ENCODE assay signal across 23 cellular contexts in the genomic region with DNA sequence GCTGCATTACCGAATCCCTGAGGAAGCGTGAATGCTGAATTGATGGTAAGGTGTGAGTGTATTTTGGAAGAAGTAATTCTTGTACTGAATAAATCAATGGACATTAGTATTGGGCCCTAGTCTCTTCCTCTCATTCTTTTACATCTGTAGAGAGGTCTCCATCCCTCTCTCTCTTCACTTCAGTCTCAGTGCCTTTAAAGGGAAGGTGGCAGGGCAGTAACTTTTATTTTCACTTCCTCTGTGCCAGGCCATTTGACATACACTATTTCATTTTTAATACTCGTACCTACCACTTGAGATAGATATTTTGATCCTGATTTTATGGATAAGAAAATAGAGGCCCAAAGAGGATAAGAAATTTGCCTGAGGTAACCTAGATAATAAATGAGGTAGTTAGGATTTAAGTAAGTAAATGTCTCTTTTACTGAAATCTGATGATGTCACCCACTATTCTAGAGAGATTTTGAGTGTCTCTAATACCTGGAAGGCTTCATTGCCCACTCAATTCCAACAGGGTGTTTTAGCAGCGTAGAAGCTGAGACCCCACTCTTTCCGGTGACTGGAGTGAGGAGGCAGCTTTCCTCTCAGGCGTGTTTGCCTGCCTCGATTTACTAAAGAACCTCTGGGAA.
"Had no signal": no experiment of that assay in that cellular context is flagged by ENCODE, and none has a peak within 500 bp of the region (broad histone marks: within the 10 kb centered on the region; RNA-seq: fewer than 3 reads in every experiment).

No MANE protein-coding gene starts in this region.

- H3K27me3 ChIP-seq: breast epithelium, colonic mucosa, dorsolateral prefrontal cortex, hepatocyte, testis, vagina had no signal

- H3K4me1 ChIP-seq: breast epithelium, colonic mucosa, testis had no signal

- H3K36me3 ChIP-seq: breast epithelium, colonic mucosa, vagina had no signal

- H3K4me3 ChIP-seq: breast epithelium, colonic mucosa, dorsolateral prefrontal cortex, hepatocyte, lung, testis, vagina had no signal

- H3K27ac ChIP-seq: breast epithelium, colonic mucosa, dorsolateral prefrontal cortex, hepatocyte, testis, vagina had no signal

- H3K9me3 ChIP-seq: colonic mucosa, testis, vagina had no signal

- ATAC-seq: effector memory CD8-positive, alpha-beta T cell; esophagus mucosa; left lobe of liver; natural killer cell treated with Interleukin-12 subunit alpha and Interleukin-12 subunit beta and Interleukin-15 and Interleukin-18, amount 100 ng/mL, for 72 hours; WTC11 had no signal

- DNase-seq: activated CD4-positive, alpha-beta T cell treated with anti-CD3 and anti-CD28 coated beads, Interleukin-2, amount 50 U/mL, for 4 hours; activated naive CD4-positive, alpha-beta T cell treated with Interleukin-2 at 50 U/mL for 16 hours; activated naive CD8-positive, alpha-beta T cell treated with anti-CD3 and anti-CD28 coated beads, Interleukin-2, amount 10 ng/mL, durations not matched to agents 7 days and 5 days; activated T-cell treated with anti-CD3 and anti-CD28 coated beads, Interleukin-2, amount 50 U/mL, for 48 hours; amniotic stem cell; colonic mucosa; dorsolateral prefrontal cortex; effector memory CD8-positive, alpha-beta T cell; glutamatergic neuron; immature natural killer cell; retina; stimulated activated CD4-positive, alpha-beta T cell treated with anti-CD3 and anti-CD28 coated beads, Interleukin-2, amount 100 ng/mL, for 48 hours; stimulated activated naive CD4-positive, alpha-beta T cell; testis; trophoblast cell had no signal
